ENCODE assay signal across 22 cellular contexts in the genomic region with DNA sequence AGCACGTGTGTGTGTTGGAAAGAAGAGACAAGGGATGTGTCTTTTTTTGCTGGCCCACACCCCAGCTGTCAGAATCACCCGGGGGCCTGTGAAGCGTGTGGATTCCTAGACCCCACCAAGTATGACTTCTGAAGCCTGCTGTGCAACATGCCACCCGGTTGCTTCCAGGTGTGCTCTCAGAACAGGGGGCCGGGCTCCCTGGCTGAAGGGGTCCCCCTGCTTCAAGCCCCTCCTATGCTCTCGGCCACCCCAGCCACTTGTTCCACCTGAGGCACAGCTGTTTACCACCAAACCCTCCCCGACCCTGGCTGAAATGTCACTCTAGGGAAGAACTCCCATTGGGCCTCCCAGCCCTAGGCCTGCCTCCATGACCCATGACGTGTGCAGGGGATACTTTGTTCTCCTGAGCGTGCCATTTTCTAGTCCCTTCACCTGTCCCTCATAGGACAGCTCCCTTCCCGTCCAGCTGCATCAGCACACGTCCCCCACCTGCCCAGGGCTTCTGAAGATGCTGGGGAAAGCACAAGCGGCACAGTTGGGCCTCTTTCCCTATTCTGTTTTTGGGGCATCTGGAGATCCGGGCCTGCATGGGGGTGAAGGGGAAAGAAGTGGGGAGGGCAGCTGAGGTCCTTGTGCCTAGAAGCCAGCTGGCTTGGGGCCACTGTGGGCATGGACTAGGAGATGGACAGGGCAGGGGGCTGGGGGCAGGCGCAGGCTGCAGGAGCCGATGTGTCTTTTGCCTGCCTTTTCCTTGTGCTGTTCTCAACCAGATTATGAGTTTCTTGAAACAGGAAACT. TPM values are rescaled to one million over a fixed set of nuclear protein-coding genes. Genes with fewer than 3 reads are reported as not detected.
DNase-seq lines count a peak whose midpoint lies in the region; ATAC-seq and TF ChIP-seq lines count a peak whose summit lies in the region.
"Had no signal": no experiment of that assay in that cellular context is flagged by ENCODE, and none has a peak within 500 bp of the region (broad histone marks: within the 10 kb centered on the region; RNA-seq: fewer than 3 reads in every experiment).

No MANE protein-coding gene starts in this region.

- no peaks in the 10 kb centered on the region for H3K27me3 ChIP-seq in RWPE2 (ENCODE audit: insufficient read depth, poor library complexity, severe bottlenecking)
- H3K27me3 ChIP-seq: MG63 had no signal

- no peaks in the 10 kb centered on the region for H3K36me3 ChIP-seq in RWPE2 (ENCODE audit: low read depth)

- DNase-seq in activated CD4-positive, alpha-beta memory T cell treated with anti-CD3 and anti-CD28 coated beads, Interleukin-2, amount 10 ng/mL, durations not matched to agents 7 days and 5 days, result peak; percentile 14
- no peak for DNase-seq in activated CD4-positive, alpha-beta memory T cell treated with anti-CD3 and anti-CD28 coated beads for 36 hours
- peak; percentile 39 for DNase-seq in RWPE2 (ENCODE audit: low spot score)
- no peak for DNase-seq in glutamatergic neuron
- peak; percentile 51 for DNase-seq in type B pancreatic cell (ENCODE audit: extremely low spot score, unreplicated experiment)
- DNase-seq: AML-193, DMS79, HFFc6, Kasumi-1, MG63, NCI-H1092, NCI-H1436 treated with DMSO at 0.1 percent for 48 hours, NCI-H2029, NCI-H524 treated with DMSO at 0.1 percent for 48 hours, PC-9 had no signal

- no peak overlapping the region for H3K4me3 ChIP-seq in RWPE2 (ENCODE audit: severe bottlenecking)
- H3K4me3 ChIP-seq: MG63, PC-9 had no signal

- no peak overlapping the region for H3K27ac ChIP-seq in RWPE2 (ENCODE audit: poor library complexity, severe bottlenecking)
- H3K27ac ChIP-seq: 22Rv1, PC-9 had no signal

- no peaks in the 10 kb centered on the region for H3K4me1 ChIP-seq in RWPE2 (ENCODE audit: insufficient read depth, poor library complexity, severe bottlenecking)

- H3K36me3 Mint-ChIP-seq in activated CD4-positive, alpha-beta memory T cell treated with anti-CD3 and anti-CD28 coated beads, Interleukin-2, amount 10 ng/mL, durations not matched to agents 7 days and 5 days (ENCODE audit: low read depth), result peaks cover 16% of the 10 kb centered on the region
- H3K36me3 Mint-ChIP-seq in activated CD4-positive, alpha-beta memory T cell treated with anti-CD3 and anti-CD28 coated beads for 36 hours, result peaks cover 13% of the 10 kb centered on the region
- H3K36me3 Mint-ChIP-seq in glutamatergic neuron (ENCODE audit: unreplicated experiment), result peaks cover 5% of the 10 kb centered on the region
- peaks cover 13% of the 10 kb centered on the region for H3K36me3 Mint-ChIP-seq in type B pancreatic cell

- no peaks in the 10 kb centered on the region for H3K27me3 Mint-ChIP-seq in activated CD4-positive, alpha-beta memory T cell treated with anti-CD3 and anti-CD28 coated beads, Interleukin-2, amount 10 ng/mL, durations not matched to agents 7 days and 5 days
- H3K27me3 Mint-ChIP-seq in activated CD4-positive, alpha-beta memory T cell treated with anti-CD3 and anti-CD28 coated beads for 36 hours, result no peaks in the 10 kb centered on the region
- peaks cover 11% of the 10 kb centered on the region for H3K27me3 Mint-ChIP-seq in glutamatergic neuron (ENCODE audit: unreplicated experiment)
- no peaks in the 10 kb centered on the region for H3K27me3 Mint-ChIP-seq in type B pancreatic cell

- no peak for TF ChIP-seq CTCF in RWPE2 (IDR thresholded peaks at IDR 0.05; ENCODE audit: poor library complexity, severe bottlenecking)
- TF ChIP-seq CTCF in glutamatergic neuron (IDR thresholded peaks at IDR 0.05; ENCODE audit: partially characterized antibody, unreplicated experiment), result no peak
- no peak for TF ChIP-seq CTCF in type B pancreatic cell (conservative IDR thresholded peaks at IDR 0.05)

- no peak overlapping the region for H3K27ac Mint-ChIP-seq in activated CD4-positive, alpha-beta memory T cell treated with anti-CD3 and anti-CD28 coated beads, Interleukin-2, amount 10 ng/mL, durations not matched to agents 7 days and 5 days
- no peak overlapping the region for H3K27ac Mint-ChIP-seq in activated CD4-positive, alpha-beta memory T cell treated with anti-CD3 and anti-CD28 coated beads for 36 hours
- H3K27ac Mint-ChIP-seq in glutamatergic neuron (ENCODE audit: unreplicated experiment), result peak overlapping the region; percentile 52
- no peak overlapping the region for H3K27ac Mint-ChIP-seq in type B pancreatic cell
- H3K27ac Mint-ChIP-seq: CD14-positive monocyte, HFFc6 had no signal

- no peaks in the 10 kb centered on the region for H3K9me3 ChIP-seq in RWPE2 (ENCODE audit: severe bottlenecking)
- H3K9me3 ChIP-seq: MG63 had no signal

- CTCF ChIA-PET in activated CD4-positive, alpha-beta memory T cell treated with anti-CD3 and anti-CD28 coated beads, Interleukin-2, amount 10 ng/mL, durations not matched to agents 7 days and 5 days (lab: Charles Lee), result no interaction called here
- CTCF ChIA-PET in activated CD4-positive, alpha-beta memory T cell treated with anti-CD3 and anti-CD28 coated beads for 36 hours (lab: Charles Lee), result no interaction called here

- H3K4me1 Mint-ChIP-seq in activated CD4-positive, alpha-beta memory T cell treated with anti-CD3 and anti-CD28 coated beads, Interleukin-2, amount 10 ng/mL, durations not matched to agents 7 days and 5 days, result no peaks in the 10 kb centered on the region
- H3K4me1 Mint-ChIP-seq in activated CD4-positive, alpha-beta memory T cell treated with anti-CD3 and anti-CD28 coated beads for 36 hours (ENCODE audit: low read depth), result no peaks in the 10 kb centered on the region
- peaks cover 34% of the 10 kb centered on the region for H3K4me1 Mint-ChIP-seq in glutamatergic neuron (ENCODE audit: low read depth, unreplicated experiment)
- H3K4me1 Mint-ChIP-seq in type B pancreatic cell (ENCODE audit: unreplicated experiment), result no peaks in the 10 kb centered on the region
- H3K4me1 Mint-ChIP-seq: CD14-positive monocyte had no signal

- intact Hi-C loops in activated CD4-positive, alpha-beta memory T cell treated with anti-CD3 and anti-CD28 coated beads for 36 hours (cut with micrococcal nuclease), result no loop called here

- no peak overlapping the region for H3K4me3 Mint-ChIP-seq in activated CD4-positive, alpha-beta memory T cell treated with anti-CD3 and anti-CD28 coated beads, Interleukin-2, amount 10 ng/mL, durations not matched to agents 7 days and 5 days
- no peak overlapping the region for H3K4me3 Mint-ChIP-seq in activated CD4-positive, alpha-beta memory T cell treated with anti-CD3 and anti-CD28 coated beads for 36 hours
- H3K4me3 Mint-ChIP-seq in glutamatergic neuron (ENCODE audit: unreplicated experiment) (no peak overlapping the region), type B pancreatic cell (no peak overlapping the region)
- H3K4me3 Mint-ChIP-seq: CD14-positive monocyte, HFFc6 had no signal

- POLR2A ChIA-PET in activated CD4-positive, alpha-beta memory T cell treated with anti-CD3 and anti-CD28 coated beads, Interleukin-2, amount 10 ng/mL, durations not matched to agents 7 days and 5 days (lab: Charles Lee), result no interaction called here
- POLR2A ChIA-PET in activated CD4-positive, alpha-beta memory T cell treated with anti-CD3 and anti-CD28 coated beads for 36 hours (lab: Charles Lee), result no interaction called here

- ATAC-seq in RWPE2 (ENCODE audit: low read depth) (no peak), GM21423 (IDR thresholded peaks at IDR 0.05; ENCODE audit: unreplicated experiment) (no peak), HG02588 (IDR thresholded peaks at IDR 0.05; ENCODE audit: unreplicated experiment) (no peak), HG03196 (IDR thresholded peaks at IDR 0.05; ENCODE audit: unreplicated experiment) (no peak)

- no peaks in the 10 kb centered on the region for H3K9me3 Mint-ChIP-seq in activated CD4-positive, alpha-beta memory T cell treated with anti-CD3 and anti-CD28 coated beads, Interleukin-2, amount 10 ng/mL, durations not matched to agents 7 days and 5 days
- no peaks in the 10 kb centered on the region for H3K9me3 Mint-ChIP-seq in activated CD4-positive, alpha-beta memory T cell treated with anti-CD3 and anti-CD28 coated beads for 36 hours
- H3K9me3 Mint-ChIP-seq in glutamatergic neuron (ENCODE audit: unreplicated experiment) (peaks cover 8% of the 10 kb centered on the region), type B pancreatic cell (no peaks in the 10 kb centered on the region)
- H3K9me3 Mint-ChIP-seq: CD14-positive monocyte, HFFc6 had no signal

RNA-seq across cellular contexts. Expression of gene CRHR2, which starts 33.3 kb away (rescaled TPM):
- not detected for total RNA-seq in activated CD4-positive, alpha-beta memory T cell treated with anti-CD3 and anti-CD28 coated beads, Interleukin-2, amount 10 ng/mL, durations not matched to agents 7 days and 5 days
- total RNA-seq in activated CD4-positive, alpha-beta memory T cell treated with anti-CD3 and anti-CD28 coated beads for 36 hours, result under 1 TPM in 1 of 2 experiments, not detected in 1; 0.07 TPM
- 2.4 TPM for total RNA-seq in glutamatergic neuron (ENCODE audit: unreplicated experiment)
- total RNA-seq in type B pancreatic cell (ENCODE audit: low replicate concordance), result 0.21 and 0.27 TPM in 2 replicates
- total RNA-seq: H4, HFFc6, PC-9, SK-MEL-5 had no signal

RNA-seq across cellular contexts. Expression of gene GARS1, which starts 54.3 kb away (rescaled TPM):
- total RNA-seq in activated CD4-positive, alpha-beta memory T cell treated with anti-CD3 and anti-CD28 coated beads, Interleukin-2, amount 10 ng/mL, durations not matched to agents 7 days and 5 days, result 100 to 1,000 TPM; 260 to 264 TPM
- 100 to 1,000 TPM; 345 to 368 TPM for total RNA-seq in activated CD4-positive, alpha-beta memory T cell treated with anti-CD3 and anti-CD28 coated beads for 36 hours
- 511 TPM for total RNA-seq in glutamatergic neuron (ENCODE audit: unreplicated experiment)
- 111 and 157 TPM in 2 replicates for total RNA-seq in type B pancreatic cell (ENCODE audit: low replicate concordance)

Comparison
In these comparisons a context has a peak if more than half of its experiments do, and no peak if none do; other contexts are left out.
1. DNase-seq: peak in activated CD4-positive, alpha-beta memory T cell treated with anti-CD3 and anti-CD28 coated beads, Interleukin-2, amount 10 ng/mL, durations not matched to agents 7 days and 5 days (single experiment), RWPE2 (single experiment) and type B pancreatic cell (single experiment); none in activated CD4-positive, alpha-beta memory T cell treated with anti-CD3 and anti-CD28 coated beads for 36 hours (single experiment) and glutamatergic neuron (single experiment).